In genomic region chr1:234925440-234926251, GRCh38 we compare ENCODE assay signal across 8 cellular contexts.
DNase-seq lines count a peak whose midpoint lies in the region; ATAC-seq and TF ChIP-seq lines count a peak whose summit lies in the region.

No MANE protein-coding gene starts in this region.

- peak; percentile 84 for DNase-seq in AG08396 (ENCODE audit: low spot score)
- DNase-seq in activated T-cell treated with anti-CD3 and anti-CD28 coated beads, Interleukin-2, amount 50 U/mL, for 72 hours, result peak in 1 of 2 donors; percentile 25
- peak; percentile 96 for DNase-seq in glomerular endothelial cell (ENCODE audit: extremely low read depth, low read depth, low spot score)
- no peak for DNase-seq in DMS153 (lab: John Stamatoyannopoulos, UW)
- no peak for DNase-seq in HuH-7.5 (ENCODE audit: low spot score)
- DNase-seq in NCI-H774 (lab: John Stamatoyannopoulos, UW), result no peak

- H3K4me2 ChIP-seq in parathyroid adenoma (ENCODE audit: low read length), result peak overlapping the region; percentile 33

- H3K4me1 ChIP-seq in parathyroid adenoma, result no peaks in the 10 kb centered on the region

- H3K27me3 Mint-ChIP-seq in activated T-cell treated with anti-CD3 and anti-CD28 coated beads, Interleukin-2, amount 50 U/mL, for 72 hours (ENCODE audit: low read depth), result no peaks in the 10 kb centered on the region

- no peaks in the 10 kb centered on the region for H3K27me3 ChIP-seq in parathyroid adenoma (ENCODE audit: control insufficient read depth, insufficient read depth, low read length)

- H3K4me3 Mint-ChIP-seq in activated T-cell treated with anti-CD3 and anti-CD28 coated beads, Interleukin-2, amount 50 U/mL, for 72 hours, result peak overlapping the region; percentile 72 to 91

- peak overlapping the region; percentile 53 for H3K27ac ChIP-seq in parathyroid adenoma

- no peaks in the 10 kb centered on the region for H3K79me2 ChIP-seq in parathyroid adenoma

- no peak overlapping the region for H3K4me3 ChIP-seq in parathyroid adenoma (ENCODE audit: low read depth, low read length)

- no peak overlapping the region for H3K9ac ChIP-seq in parathyroid adenoma

- no peaks in the 10 kb centered on the region for H3K9me3 ChIP-seq in parathyroid adenoma (ENCODE audit: control insufficient read depth, low read length)

- no peak for TF ChIP-seq CTCF in parathyroid adenoma (IDR thresholded peaks at IDR 0.05)

- no peaks in the 10 kb centered on the region for H3K36me3 ChIP-seq in parathyroid adenoma (ENCODE audit: control insufficient read depth, insufficient read depth, low read length)

- peaks cover 0 to 2% of the 10 kb centered on the region in 2 donors for H3K9me3 Mint-ChIP-seq in activated T-cell treated with anti-CD3 and anti-CD28 coated beads, Interleukin-2, amount 50 U/mL, for 72 hours

- no peak overlapping the region for H2AFZ ChIP-seq in parathyroid adenoma

- peaks cover 0 to 3% of the 10 kb centered on the region in 2 donors for H3K36me3 Mint-ChIP-seq in activated T-cell treated with anti-CD3 and anti-CD28 coated beads, Interleukin-2, amount 50 U/mL, for 72 hours (ENCODE audit: insufficient read depth in 2 of 2)

- H3K27ac Mint-ChIP-seq in activated T-cell treated with anti-CD3 and anti-CD28 coated beads, Interleukin-2, amount 50 U/mL, for 72 hours, result peak overlapping the region; percentile 97

- H3K4me1 Mint-ChIP-seq in activated T-cell treated with anti-CD3 and anti-CD28 coated beads, Interleukin-2, amount 50 U/mL, for 72 hours (ENCODE audit: low read depth), result peaks cover 68% of the 10 kb centered on the region

- peak; percentile 2 for ATAC-seq in HG03521 (IDR thresholded peaks at IDR 0.05; ENCODE audit: unreplicated experiment)
- ATAC-seq in activated T-cell treated with anti-CD3 and anti-CD28 coated beads, Interleukin-2, amount 50 U/mL, for 72 hours (replicated peaks in 1 of 2), result peak; percentile 16 to 22

Comparison
In these comparisons a context has a peak if more than half of its experiments do, and no peak if none do; other contexts are left out.
1. DNase-seq: peak in AG08396 (single experiment) and glomerular endothelial cell (single experiment); none in DMS153 (single experiment), HuH-7.5 (single experiment) and NCI-H774 (single experiment).